In the genomic region with DNA sequence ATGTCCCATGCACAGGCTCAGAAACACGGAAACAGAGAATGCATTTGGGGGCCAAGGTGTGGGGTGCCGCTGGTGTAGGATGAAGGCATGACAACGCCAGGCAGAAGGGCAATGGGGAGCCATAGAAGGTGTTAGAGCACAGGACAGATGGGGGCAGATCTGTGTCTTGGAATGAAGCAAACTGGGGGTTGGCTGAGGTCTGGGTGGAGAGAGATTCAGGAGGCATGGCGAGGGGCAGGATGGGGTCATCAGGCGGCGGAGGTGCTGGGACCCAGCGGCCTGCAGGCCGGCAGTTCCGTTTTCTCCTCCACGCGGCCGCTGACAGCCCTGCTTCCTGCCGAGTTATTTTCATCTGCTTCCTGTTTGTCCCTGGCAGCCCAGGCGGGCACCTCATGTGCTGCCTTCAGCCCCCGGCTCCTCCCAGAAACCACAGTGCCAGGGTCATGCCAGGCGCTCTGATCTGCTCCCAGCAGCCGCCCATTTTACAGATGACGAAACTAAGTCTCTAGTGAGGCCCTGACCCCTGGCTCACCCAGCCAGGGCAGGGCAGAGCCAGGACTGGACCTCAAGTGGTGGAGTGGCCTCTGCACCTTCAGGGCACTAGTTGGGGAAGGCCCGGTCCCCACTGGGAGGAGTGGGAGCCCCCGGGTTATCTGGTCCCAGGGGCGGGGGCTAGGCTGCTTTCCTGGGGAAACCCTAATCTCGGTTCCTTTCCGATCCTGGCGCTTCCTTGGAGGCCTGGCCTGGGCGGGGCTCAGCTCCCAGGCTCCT, we compare ENCODE assay signal across 7 cellular contexts.
DNase-seq lines count a peak whose midpoint lies in the region; ATAC-seq lines count a peak whose summit lies in the region.

No MANE protein-coding gene starts in this region.

- ATAC-seq in HG03521 (IDR thresholded peaks at IDR 0.05; ENCODE audit: unreplicated experiment): no peak
- no peak for ATAC-seq in GM18519 (IDR thresholded peaks at IDR 0.05; ENCODE audit: low FRiP score, unreplicated experiment)

- DNase-seq in KG1 (lab: John Stamatoyannopoulos, UW): peak; percentile 86
- peak; percentile 51 to 67 for DNase-seq in activated CD4-positive, alpha-beta T cell treated with anti-CD3 and anti-CD28 coated beads for 4 hours
- DNase-seq in fibroblast of gingiva (ENCODE audit: low read depth): peak; percentile 32
- DNase-seq in stimulated activated CD4-positive, alpha-beta T cell treated with anti-CD3 and anti-CD28 coated beads, Interleukin-4, amount 100 ng/mL, for 1 hour: peak; percentile 52
- no peak for DNase-seq in RKO (ENCODE audit: low spot score)
